Comparison of ENCODE assay signal across 8 cellular contexts in the genomic region with DNA sequence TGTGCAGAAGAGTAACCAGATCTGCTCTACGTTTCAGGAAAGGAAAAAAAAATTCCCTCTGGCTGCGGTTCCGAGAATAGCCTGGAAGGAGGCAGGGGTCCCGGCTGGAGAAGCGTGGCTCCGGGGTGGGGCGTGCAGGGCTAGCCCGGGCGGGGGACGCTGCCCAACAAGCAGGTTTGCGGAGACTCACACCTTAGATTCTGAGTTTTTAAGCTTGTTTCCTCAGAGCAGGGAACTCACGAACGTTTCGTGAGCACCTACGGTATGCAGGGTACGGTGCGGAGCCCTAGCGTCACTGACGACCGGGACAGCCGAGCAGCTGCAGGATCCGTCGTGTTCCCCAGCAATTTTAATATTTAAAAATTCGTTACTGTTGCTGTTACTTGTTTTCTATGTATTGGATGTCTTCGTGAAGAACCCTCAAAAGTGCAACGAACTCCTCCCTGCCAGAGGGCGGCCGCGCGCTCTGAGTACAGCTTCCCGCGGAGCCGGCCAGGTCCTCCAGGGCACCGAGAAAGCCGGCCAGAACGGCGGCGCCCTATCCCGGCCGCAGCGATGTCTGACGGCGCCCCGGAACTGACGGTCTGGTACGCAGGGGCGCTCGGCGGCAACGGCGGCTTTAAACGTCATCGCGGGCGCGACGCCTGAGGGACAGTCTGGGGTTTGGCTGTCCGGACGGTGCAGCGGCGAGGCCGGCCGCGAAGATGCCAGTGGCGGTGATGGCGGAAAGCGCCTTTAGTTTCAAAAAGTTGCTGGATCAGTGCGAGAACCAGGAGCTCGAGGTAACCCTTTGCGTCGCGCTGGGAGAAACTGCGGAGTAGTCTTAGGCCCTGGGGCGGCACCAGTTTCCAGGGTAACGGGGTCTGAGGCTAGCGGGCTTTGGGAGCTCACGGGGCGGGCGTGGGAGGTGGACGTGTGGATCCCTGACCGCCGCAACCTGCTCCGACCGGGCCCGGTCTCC. TPM values are rescaled to one million over a fixed set of nuclear protein-coding genes. Genes with fewer than 3 reads are reported as not detected.
DNase-seq lines count a peak whose midpoint lies in the region; ATAC-seq, FAIRE-seq and TF ChIP-seq lines count a peak whose summit lies in the region.

Gene COPS8 (plus strand): TSS at position 629 of the 961 bp plus-strand sequence. CDS start 76 bp downstream, at position 705.

- TF ChIP-seq POLR2A in H54 (IDR thresholded peaks at IDR 0.05; ENCODE audit: low read depth, low read length) (peak; percentile 94), Raji (IDR thresholded peaks at IDR 0.05; ENCODE audit: insufficient read depth, low read depth, low read length) (peak; percentile 93)

- peak within 1 kb of the TSS; percentile 86 for H3K9ac ChIP-seq in Loucy (ENCODE audit: low read depth, low read length, poor library complexity, severe bottlenecking)

- H3K9me3 ChIP-seq in Loucy (ENCODE audit: insufficient read depth, low read depth, low read length), result no peaks in the 10 kb centered on the region

- H4K20me1 ChIP-seq in Loucy (ENCODE audit: insufficient read depth, low read length, poor library complexity, severe bottlenecking), result peaks cover 25% of the 10 kb centered on the region

- H3K4me1 Mint-ChIP-seq in natural killer cell, result peaks cover 14 to 31% of the 10 kb centered on the region in 2 donors

- H3K27me3 Mint-ChIP-seq in natural killer cell (ENCODE audit: low read depth in 2 of 2), result peaks cover 0 to 3% of the 10 kb centered on the region in 2 donors

- peak within 1 kb of the TSS; percentile 80 for H3K4me2 ChIP-seq in Loucy (ENCODE audit: low read depth, low read length, poor library complexity, severe bottlenecking)

- FAIRE-seq in H54 (lab: Jason Lieb, UNC), result peak; percentile 84

- H3K79me2 ChIP-seq in Loucy (ENCODE audit: insufficient read depth, low read length), result peaks cover 44% of the 10 kb centered on the region

- TF ChIP-seq CTCF in Loucy (conservative IDR thresholded peaks at IDR 0.05; ENCODE audit: low read length) (0 out of 2 replicates have a peak, but pooled peaks have one; percentile 20), fibroblast of mammary gland (conservative IDR thresholded peaks at IDR 0.05; ENCODE audit: control insufficient read depth, insufficient read depth, low read depth, low read length) (peak; percentile 15), natural killer cell (IDR thresholded peaks at IDR 0.05) (no peak)

- H3F3A ChIP-seq in Loucy (ENCODE audit: low read depth), result no peaks in the 10 kb centered on the region

- no peaks in the 10 kb centered on the region for H3K9me3 Mint-ChIP-seq in natural killer cell

- DNase-seq in ELF-1 (ENCODE audit: low read depth, low spot score), result peak; percentile 95
- DNase-seq in H54 (ENCODE audit: insufficient read length, low spot score), result peak; percentile 89
- DNase-seq in activated T-helper 9 cell treated with anti-CD3 and anti-CD28 coated beads, Interleukin-2, amount 50 U/mL, for 16 hours (ENCODE audit: low read depth), result peak; percentile 80
- DNase-seq in fibroblast of mammary gland (ENCODE audit: low read depth), result peak; percentile 91
- peak; percentile 92 for DNase-seq in natural killer cell
- DNase-seq in stimulated activated naive CD4-positive, alpha-beta T cell treated with Interleukin-2 at 50 U/mL for 16 hours (lab: John Stamatoyannopoulos, UW), result peak; percentile 87

- H3K36me3 Mint-ChIP-seq in natural killer cell, result no peaks in the 10 kb centered on the region

- H3K9me2 ChIP-seq in Loucy (replicated peaks; ENCODE audit: low read depth, low read length), result no peaks in the 10 kb centered on the region

- H2AFZ ChIP-seq in Loucy (ENCODE audit: low read length), result peak within 1 kb of the TSS; percentile 92

- intact Hi-C loops in natural killer cell (cut with micrococcal nuclease), result no loop called here

- ATAC-seq in natural killer cell, result peak; percentile 96 to 100 (median 98)

- peaks cover under 1% of the 10 kb centered on the region; the same call in 1 of the 2 replicates for H3K36me3 ChIP-seq in Loucy (ENCODE audit: insufficient read depth, low read length)

- H3K4me1 ChIP-seq in Loucy (ENCODE audit: insufficient read depth, low read length, poor library complexity, severe bottlenecking), result peaks cover 39% of the 10 kb centered on the region

- H3K4me3 Mint-ChIP-seq in natural killer cell, result peak within 1 kb of the TSS; percentile 97

- H3K27me3 ChIP-seq in Loucy (ENCODE audit: insufficient read depth, low read length, poor library complexity, severe bottlenecking), result no peaks in the 10 kb centered on the region

- H3K27ac Mint-ChIP-seq in natural killer cell, result peak within 1 kb of the TSS; percentile 97 to 99

- peak within 1 kb of the TSS; percentile 82 for H3K4me3 ChIP-seq in Loucy (ENCODE audit: low read length, poor library complexity, severe bottlenecking)
- peak within 1 kb of the TSS; percentile 93 for H3K4me3 ChIP-seq in fibroblast of mammary gland (ENCODE audit: control insufficient read depth, low read depth, low read length)

RNA-seq across cellular contexts. Expression of gene COPS8, which starts in this region (rescaled TPM):
- 10 to 100 TPM; 51.8 to 57.9 (median 53.9) TPM for total RNA-seq in natural killer cell

Comparison
In these comparisons a context has a peak if more than half of its experiments do, and no peak if none do; other contexts are left out.
1. Peak in every context shown above with its lines: DNase-seq, ATAC-seq and H3K4me3 ChIP-seq.